15 cellular contexts compared by ENCODE assay signal in the genomic region with DNA sequence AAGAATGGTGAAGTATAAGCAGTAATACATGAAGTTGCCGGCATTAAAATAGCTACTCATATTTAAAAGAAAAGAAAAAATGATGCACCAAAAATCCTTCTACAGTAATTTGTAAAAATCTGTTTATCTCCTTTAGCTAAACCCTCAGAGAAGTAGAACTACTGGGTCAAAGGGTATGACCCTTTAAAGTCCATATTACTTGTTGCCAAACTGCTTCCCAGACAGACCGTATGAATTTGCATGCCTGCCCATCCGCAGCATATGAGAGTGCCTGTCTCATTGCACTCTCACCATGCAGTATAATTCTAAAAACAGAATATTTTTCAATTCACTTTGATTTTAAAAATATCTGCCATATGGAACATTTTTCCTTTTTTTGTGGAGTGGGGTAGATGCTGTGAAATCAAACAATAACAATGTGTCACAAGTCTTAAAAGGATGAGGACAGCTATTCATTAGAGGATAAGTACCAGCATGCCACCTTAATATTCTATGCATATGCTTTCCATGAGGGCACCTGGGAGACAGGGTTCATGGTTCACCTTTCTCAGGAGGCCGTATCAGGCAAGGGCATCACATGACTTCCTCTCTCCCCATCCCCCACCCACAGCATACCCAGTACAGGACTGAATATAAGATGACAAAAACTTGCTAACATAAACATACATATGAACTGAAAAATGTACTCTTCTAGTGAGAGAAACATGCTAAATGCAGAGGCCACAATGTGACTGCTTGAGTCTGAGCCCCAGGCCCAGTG. TPM values are rescaled to one million over a fixed set of nuclear protein-coding genes. Genes with fewer than 3 reads are reported as not detected.
A peak's percentile ranks its signal among the peaks of the same experiment; 100 is the strongest.
DNase-seq lines count a peak whose midpoint lies in the region; ATAC-seq, FAIRE-seq and TF ChIP-seq lines count a peak whose summit lies in the region.
"Had no signal": no experiment of that assay in that cellular context is flagged by ENCODE, and none has a peak within 500 bp of the region (broad histone marks: within the 10 kb centered on the region; RNA-seq: fewer than 3 reads in every experiment).

No MANE protein-coding gene starts in this region.

- TF ChIP-seq RAD21 in GM12878 (IDR thresholded peaks at IDR 0.05; ENCODE audit: insufficient read depth, low read depth, low read length): no peak

- peaks cover 54% of the 10 kb centered on the region for H3K36me3 Mint-ChIP-seq in nephron (ENCODE audit: low read depth)

- CTCF ChIA-PET in GM12878 (lab: Yijun Ruan, JAX): interaction anchor here (0.8 to 3.5 kb wide), 12 partner anchors 12 to 189 kb away, joined by 3 to 21 read pairs (median 4); a partner anchor contains a TSS
- CTCF ChIA-PET in mammary epithelial cell (lab: Charles Lee; ENCODE audit: low non-redundant PET): no interaction called here

- H3K79me2 ChIP-seq in GM12878 (ENCODE audit: control insufficient read depth, insufficient read depth, low read length) (no peaks in the 10 kb centered on the region), mammary epithelial cell (ENCODE audit: insufficient read depth, low read length) (peaks cover 6% of the 10 kb centered on the region)

- RAD21 ChIA-PET in GM12878 (lab: Charles Lee; ENCODE audit: unreplicated experiment): interaction anchor here (1.1 to 1.2 kb wide), 2 partner anchors 39 to 70 kb away, joined by 3 to 7 read pairs; no protein-coding TSS in a partner anchor

- H3K4me3 ChIP-seq in GM12878 (no peak overlapping the region), mammary epithelial cell (replicated peaks in 1 of 3; ENCODE audit: insufficient read depth in 1 of 3, low read depth in 2 of 3, low read length in 3 of 3) (no peak overlapping the region)
- H3K4me3 ChIP-seq: spleen had no signal

- H3K27me3 Mint-ChIP-seq in nephron (ENCODE audit: low read depth): no peaks in the 10 kb centered on the region
- H3K27me3 Mint-ChIP-seq: stimulated activated naive CD8-positive, alpha-beta T cell treated with anti-CD3 and anti-CD28 coated beads, Interleukin-15, Interleukin-2, amounts not matched to agents 100 ng/mL and 50 ng/mL, for 24 hours had no signal

- H3K4me1 Mint-ChIP-seq in nephron: peaks cover 7% of the 10 kb centered on the region

- no peak for TF ChIP-seq EP300 in GM12878 (IDR thresholded peaks at IDR 0.05; ENCODE audit: borderline replicate concordance in 1 of 2, control insufficient read depth in 1 of 2, low read depth in 2 of 2, low read length in 2 of 2)

- H3K36me3 ChIP-seq in GM12878 (ENCODE audit: control insufficient read depth in 2 of 2, insufficient read depth in 2 of 2, low read length in 1 of 2): no peaks in the 10 kb centered on the region; a peak in 1 of 4 replicates
- peaks cover 2% of the 10 kb centered on the region for H3K36me3 ChIP-seq in mammary epithelial cell (ENCODE audit: insufficient read depth, low read length)
- H3K36me3 ChIP-seq: spleen had no signal

- H3K9ac ChIP-seq in GM12878 (ENCODE audit: control insufficient read depth, insufficient read depth, low read length) (no peak overlapping the region), mammary epithelial cell (ENCODE audit: insufficient read depth, low read length) (no peak overlapping the region)

- H3K9me3 ChIP-seq in GM12878 (replicated peaks; ENCODE audit: control insufficient read depth, insufficient read depth, low read length): no peaks in the 10 kb centered on the region
- H3K9me3 ChIP-seq in mammary epithelial cell (replicated peaks; ENCODE audit: insufficient read depth, low read length): no peaks in the 10 kb centered on the region
- H3K9me3 ChIP-seq: spleen had no signal

- ATAC-seq in GM12878 (no peak), HG02759 (IDR thresholded peaks at IDR 0.05; ENCODE audit: unreplicated experiment) (no peak)

- dilution Hi-C loops in mammary epithelial cell (cut with HindIII; ENCODE audit: low sequenced_read_pairs): no loop called here

- DNase-seq in DMS53 treated with DMSO at 0.1 percent for 48 hours (lab: John Stamatoyannopoulos, UW; ENCODE audit: unreplicated experiment): peak; percentile 9
- DNase-seq in NCI-H526 (lab: John Stamatoyannopoulos, UW): peak; percentile 65 to 78
- DNase-seq in GM12878 (ENCODE audit: low read depth, low spot score): no peak
- DNase-seq in inferior parietal cortex (ENCODE audit: extremely low spot score): no peak
- no peak for DNase-seq in mammary epithelial cell
- DNase-seq: activated CD8-positive, alpha-beta memory T cell treated with anti-CD3 and anti-CD28 coated beads, Interleukin-2, amount 50 U/mL, for 4 hours; EL; HCEC 1CT; NCI-H2227 treated with DMSO at 0.1 percent for 48 hours; spleen had no signal

- H3K4me2 ChIP-seq in GM12878 (ENCODE audit: control insufficient read depth, insufficient read depth) (no peak overlapping the region), mammary epithelial cell (ENCODE audit: insufficient read depth, low read depth, low read length) (no peak overlapping the region)

- H4K20me1 ChIP-seq in GM12878 (ENCODE audit: control insufficient read depth, insufficient read depth) (no peaks in the 10 kb centered on the region), mammary epithelial cell (ENCODE audit: insufficient read depth, low read length) (no peaks in the 10 kb centered on the region)

- H2AFZ ChIP-seq in GM12878 (ENCODE audit: control insufficient read depth, low read depth, low read length) (no peak overlapping the region), mammary epithelial cell (ENCODE audit: low read depth, low read length) (no peak overlapping the region)

- in situ Hi-C loops in GM12878 (cut with MboI) (no loop called here), mammary epithelial cell (cut with MboI; ENCODE audit: low sequenced_read_pairs in 2 of 2) (no loop called here)

- WGBS in GM12878 (ENCODE audit: insufficient coverage, insufficient replicate concordance, low lambda C conversion rate, missing lambda C conversion rate): 41% methylated on average over 4 of the region's 4 CpGs
- WGBS in mammary epithelial cell (ENCODE audit: low coverage, missing lambda C conversion rate): 68% methylated on average over 4 of the region's 4 CpGs

- no peak for FAIRE-seq in GM12878 (lab: Jason Lieb, UNC)
- FAIRE-seq: islet of Langerhans had no signal

- no peak for TF ChIP-seq POLR2A in GM12878 (IDR thresholded peaks at IDR 0.05; ENCODE audit: low read depth, low read length)

- H3K4me1 ChIP-seq in GM12878 (ENCODE audit: control insufficient read depth, insufficient read depth, low read length): no peaks in the 10 kb centered on the region
- no peaks in the 10 kb centered on the region for H3K4me1 ChIP-seq in mammary epithelial cell (ENCODE audit: insufficient read depth, low read length)

- H3K9me3 Mint-ChIP-seq in nephron: peaks cover 4% of the 10 kb centered on the region
- H3K9me3 Mint-ChIP-seq: stimulated activated naive CD8-positive, alpha-beta T cell treated with anti-CD3 and anti-CD28 coated beads, Interleukin-15, Interleukin-2, amounts not matched to agents 100 ng/mL and 50 ng/mL, for 24 hours had no signal

- intact Hi-C loops in GM12878 (cut with micrococcal nuclease; ENCODE audit: unreplicated experiment): loop anchor here (10.0 kb wide), 1 partner anchor 239 kb away; no protein-coding TSS in a partner anchor
- intact Hi-C loops in mammary epithelial cell (cut with micrococcal nuclease): no loop called here

- no peaks in the 10 kb centered on the region; a peak in 1 of 4 replicates for H3K27me3 ChIP-seq in GM12878 (replicated peaks in 1 of 2; ENCODE audit: control insufficient read depth in 2 of 2, insufficient read depth in 2 of 2, low read length in 1 of 2)
- H3K27me3 ChIP-seq in mammary epithelial cell (ENCODE audit: insufficient read depth, low read length): no peaks in the 10 kb centered on the region
- H3K27me3 ChIP-seq: spleen had no signal

- peak overlapping the region in 2 of 3 experiments; percentile 35 to 87 for H3K27ac Mint-ChIP-seq in nephron
- H3K27ac Mint-ChIP-seq: stimulated activated naive CD8-positive, alpha-beta T cell treated with anti-CD3 and anti-CD28 coated beads, Interleukin-15, Interleukin-2, amounts not matched to agents 100 ng/mL and 50 ng/mL, for 24 hours had no signal

- H3K27ac ChIP-seq in GM12878 (ENCODE audit: control insufficient read depth, insufficient read depth) (no peak overlapping the region), mammary epithelial cell (ENCODE audit: insufficient read depth, low read depth, low read length) (no peak overlapping the region)
- H3K27ac ChIP-seq: C4-2B, spleen had no signal

- BruUV-seq in GM12878 (replicated peaks; lab: Mats Ljungman, UMichigan): no TSS peak
- BruUV-seq in mammary epithelial cell (replicated peaks; lab: Mats Ljungman, UMichigan): no TSS peak

- no peak overlapping the region for H3K4me3 Mint-ChIP-seq in nephron
- H3K4me3 Mint-ChIP-seq: stimulated activated naive CD8-positive, alpha-beta T cell treated with anti-CD3 and anti-CD28 coated beads, Interleukin-15, Interleukin-2, amounts not matched to agents 100 ng/mL and 50 ng/mL, for 24 hours had no signal

- SMC1A ChIA-PET in GM12878 (lab: Charles Lee; ENCODE audit: uncharacterized antibody, unreplicated experiment): interaction anchor here (1.0 to 1.6 kb wide), 7 partner anchors 39 to 222 kb away, joined by 3 to 8 read pairs (median 3); no protein-coding TSS in a partner anchor

- POLR2A ChIA-PET in GM12878 (lab: Charles Lee): no interaction called here

- no peak for TF ChIP-seq CTCF in GM12878 (IDR thresholded peaks at IDR 0.05 in 2 of 3, conservative IDR thresholded peaks at IDR 0.05 in 1 of 3; ENCODE audit: control insufficient read depth in 2 of 3, extremely low read depth in 1 of 3, insufficient read depth in 1 of 3, low read depth in 3 of 3, low read length in 3 of 3)
- TF ChIP-seq CTCF in nephron (IDR thresholded peaks at IDR 0.05; ENCODE audit: unreplicated experiment in 3 of 3): no peak
- TF ChIP-seq CTCF in mammary epithelial cell (conservative IDR thresholded peaks at IDR 0.05 in 1 of 2, IDR thresholded peaks at IDR 0.05 in 1 of 2; ENCODE audit: extremely low read depth in 1 of 2, insufficient read depth in 1 of 2, low read depth in 1 of 2, low read length in 2 of 2): no peak

RNA-seq across cellular contexts. Expression of a gene that starts 17.8 kb away (rescaled TPM):
- 26.9 and 29.7 TPM in 2 replicates for total RNA-seq in GM12878 (2013; cell fraction: nucleolus; rRNA removed)
- 4.0 and 4.9 TPM in 2 replicates for total RNA-seq in GM12878 (2014; rRNA removed)
- 2.4 and 2.8 TPM in 2 replicates for total RNA-seq in GM12878 (2014; rRNA removed; fragmentation: Illumina TruSeq; extraction: Trizol)
- total RNA-seq in GM12878 (2021): 6.6 and 6.9 TPM in 2 replicates
- 5.6 TPM for polyA plus RNA-seq in GM12878 (2011; ENCODE audit: low read depth)
- polyA plus RNA-seq in GM12878 (2011; rRNA removed): 10.1 and 13.0 TPM in 2 replicates
- polyA plus RNA-seq in GM12878 (2011; cell fraction: cytosol; rRNA removed): 8.7 and 12.4 TPM in 2 replicates
- polyA plus RNA-seq in GM12878 (2011; cell fraction: nucleus; rRNA removed): 10.8 and 13.0 TPM in 2 replicates
- 7.2 and 7.6 TPM in 2 replicates for polyA plus RNA-seq in GM12878 (2012)
- 8.1 and 8.4 TPM in 2 replicates for polyA plus RNA-seq in GM12878 (2014; fragmentation: Illumina TruSeq; extraction: Trizol)
- polyA plus RNA-seq in GM12878 (2014; fragmentation: Nextera tagmentation; extraction: Ambion mirVana): 1 to 10 TPM; 1.8 to 2.5 TPM
- 3.9 and 4.4 TPM in 2 replicates for polyA plus RNA-seq in GM12878 (2014; rRNA removed)
- polyA plus RNA-seq in GM12878 (2016; fragmentation: Nextera tagmentation; extraction: Ambion mirVana): 1 to 10 TPM; 6.5 to 6.7 TPM
- polyA minus RNA-seq in GM12878 (2011; rRNA and poly(A)+ RNA removed): 18.1 and 19.4 TPM in 2 replicates
- polyA minus RNA-seq in GM12878 (2011; cell fraction: cytosol; rRNA and poly(A)+ RNA removed): 6.9 and 7.7 TPM in 2 replicates
- polyA minus RNA-seq in GM12878 (2011; cell fraction: nucleus; rRNA and poly(A)+ RNA removed): 8.7 and 10.5 TPM in 2 replicates
- 10 to 100 TPM; 32.0 to 34.4 TPM for total RNA-seq in mammary epithelial cell
- 33.8 TPM for polyA plus RNA-seq in mammary epithelial cell
- 41.6 TPM for polyA minus RNA-seq in mammary epithelial cell

RNA-seq across cellular contexts. Expression of a gene that starts 46.2 kb away (rescaled TPM):
- 88.3 and 101 TPM in 2 replicates for total RNA-seq in GM12878 (2013; cell fraction: nucleolus; rRNA removed)
- total RNA-seq in GM12878 (2014; rRNA removed): 198 and 231 TPM in 2 replicates
- 123 and 130 TPM in 2 replicates for total RNA-seq in GM12878 (2014; rRNA removed; fragmentation: Illumina TruSeq; extraction: Trizol)
- 183 and 191 TPM in 2 replicates for total RNA-seq in GM12878 (2021)
- 67.3 TPM for polyA plus RNA-seq in GM12878 (2011; ENCODE audit: low read depth)
- polyA plus RNA-seq in GM12878 (2011; rRNA removed): 159 and 233 TPM in 2 replicates
- polyA plus RNA-seq in GM12878 (2011; cell fraction: cytosol; rRNA removed): 229 and 314 TPM in 2 replicates
- 329 and 387 TPM in 2 replicates for polyA plus RNA-seq in GM12878 (2011; cell fraction: nucleus; rRNA removed)
- polyA plus RNA-seq in GM12878 (2012): 109 and 113 TPM in 2 replicates
- 122 and 155 TPM in 2 replicates for polyA plus RNA-seq in GM12878 (2014; fragmentation: Illumina TruSeq; extraction: Trizol)
- 10 to 100 TPM; 23.1 to 39.1 TPM for polyA plus RNA-seq in GM12878 (2014; fragmentation: Nextera tagmentation; extraction: Ambion mirVana)
- polyA plus RNA-seq in GM12878 (2014; rRNA removed): 192 and 204 TPM in 2 replicates
- 100 to 1,000 TPM; 148 to 164 TPM for polyA plus RNA-seq in GM12878 (2016; fragmentation: Nextera tagmentation; extraction: Ambion mirVana)
- 120 and 220 TPM in 2 replicates for polyA minus RNA-seq in GM12878 (2011; rRNA and poly(A)+ RNA removed)
- polyA minus RNA-seq in GM12878 (2011; cell fraction: cytosol; rRNA and poly(A)+ RNA removed): 77.4 and 94.2 TPM in 2 replicates
- 51.7 and 77.8 TPM in 2 replicates for polyA minus RNA-seq in GM12878 (2011; cell fraction: nucleus; rRNA and poly(A)+ RNA removed)
- total RNA-seq in mammary epithelial cell: not detected
- not detected for polyA plus RNA-seq in mammary epithelial cell
- not detected for polyA minus RNA-seq in mammary epithelial cell

Comparison
In these comparisons a context has a peak if more than half of its experiments do, and no peak if none do; other contexts are left out.
1. DNase-seq: peak in DMS53 treated with DMSO at 0.1 percent for 48 hours (single experiment) and NCI-H526 (2 of 2); none in GM12878 (single experiment), inferior parietal cortex (single experiment) and mammary epithelial cell (single experiment).
2. RNA of a gene that starts 46.2 kb away (total RNA-seq): 88.3 to 231 TPM in GM12878; not detected in mammary epithelial cell; every median in the first group is over 10 times any median in the second.